ENCODE assay signal across 2 cellular contexts in genomic region chr7:41189866-41190265, GRCh38.
A peak's percentile ranks its signal among the peaks of the same experiment; 100 is the strongest.
TF ChIP-seq lines count a peak whose summit lies in the region.

No MANE protein-coding gene starts in this region.

TF ChIP-seq in HCT116, 20 proteins besides CTCF, POLR2A, EP300 and RAD21 (continued from another document):
- no peak for TF ChIP-seq EZH2phosphoT487 (IDR thresholded peaks at IDR 0.05; ENCODE audit: borderline replicate concordance)
- no peak for TF ChIP-seq SIN3A (IDR thresholded peaks at IDR 0.05; ENCODE audit: low read depth)
- no peak for TF ChIP-seq ELF1 (IDR thresholded peaks at IDR 0.05; ENCODE audit: borderline replicate concordance, low read depth)
- peak; percentile 55 for TF ChIP-seq JUND (IDR thresholded peaks at IDR 0.05)

TF ChIP-seq in SK-N-SH treated with all-trans-retinoic acid at 6 μM for 48 hours, 23 proteins besides CTCF, POLR2A, EP300 and RAD21 (continued from another document):
- TF ChIP-seq CSRNP3 (CRISPR knock-in tag; IDR thresholded peaks at IDR 0.05): no peak
- no peak for TF ChIP-seq SNAI2 (CRISPR knock-in tag; IDR thresholded peaks at IDR 0.05)
- TF ChIP-seq CSDC2 (CRISPR knock-in tag; IDR thresholded peaks at IDR 0.05): no peak
- no peak for TF ChIP-seq ZFP30 (CRISPR knock-in tag; IDR thresholded peaks at IDR 0.05)
